21 cellular contexts compared by ENCODE assay signal in the genomic region with DNA sequence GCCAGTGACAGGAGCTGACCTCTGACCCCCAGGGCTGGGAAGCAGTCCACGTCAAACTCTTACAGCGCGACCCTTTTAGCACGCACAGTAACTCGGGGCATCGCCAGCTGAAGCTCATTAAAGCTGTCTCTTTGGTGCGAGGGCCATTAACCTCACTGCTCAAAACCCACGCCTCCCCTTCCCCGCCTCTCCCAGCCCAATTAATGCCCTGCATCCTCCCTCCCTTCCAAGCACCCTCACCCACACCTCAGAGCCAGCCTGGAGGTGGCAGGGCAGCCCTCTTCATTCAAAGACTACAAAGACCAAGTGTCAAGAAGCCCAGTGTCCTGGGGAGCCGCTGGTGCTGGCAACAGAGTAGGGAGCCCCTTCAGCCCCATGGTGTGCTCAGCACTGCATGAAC. TPM values are rescaled to one million over a fixed set of nuclear protein-coding genes. Genes with fewer than 3 reads are reported as not detected.
DNase-seq lines count a peak whose midpoint lies in the region; ATAC-seq and TF ChIP-seq lines count a peak whose summit lies in the region.
"Had no signal": no experiment of that assay in that cellular context is flagged by ENCODE, and none has a peak within 500 bp of the region (broad histone marks: within the 10 kb centered on the region; RNA-seq: fewer than 3 reads in every experiment).

No MANE protein-coding gene starts in this region.

- H2BK120ac ChIP-seq in IMR-90 (ENCODE audit: low read depth, low read length), result no peak overlapping the region

- H3K27me3 Mint-ChIP-seq in progenitor cell of endocrine pancreas, result no peaks in the 10 kb centered on the region
- H3K27me3 Mint-ChIP-seq: B cell, IgD-negative memory B cell had no signal

- no peak overlapping the region for H3K4me3 Mint-ChIP-seq in progenitor cell of endocrine pancreas (ENCODE audit: low read depth)
- H3K4me3 Mint-ChIP-seq: B cell; CD8-positive, alpha-beta T cell had no signal

- BruUV-seq in IMR-90 (replicated peaks; lab: Mats Ljungman, UMichigan), result no TSS peak

- H3K23ac ChIP-seq in IMR-90 (ENCODE audit: low read depth, low read length), result no peak overlapping the region

- no peak overlapping the region for H4K91ac ChIP-seq in IMR-90 (ENCODE audit: insufficient read depth, low read depth, low read length)

- ATAC-seq in IMR-90 (ENCODE audit: low read depth) (no peak), HG03469 (IDR thresholded peaks at IDR 0.05; ENCODE audit: unreplicated experiment) (no peak)
- ATAC-seq: CD8-positive, alpha-beta T cell; HCT116; Panc1 had no signal

- H3K9me3 Mint-ChIP-seq in progenitor cell of endocrine pancreas (ENCODE audit: low read depth), result no peaks in the 10 kb centered on the region
- H3K9me3 Mint-ChIP-seq: CD8-positive, alpha-beta T cell; IgD-negative memory B cell had no signal

- H3K27ac Mint-ChIP-seq in progenitor cell of endocrine pancreas, result peak overlapping the region; percentile 82
- H3K27ac Mint-ChIP-seq: B cell; CD8-positive, alpha-beta T cell; IgD-negative memory B cell had no signal

- H3K36me3 ChIP-seq in IMR-90 (ENCODE audit: control insufficient read depth, insufficient read depth, low read length), result peaks cover 8% of the 10 kb centered on the region

- dilution Hi-C loops in IMR-90 (cut with HindIII; ENCODE audit: low sequenced_read_pairs, unreplicated experiment), result no loop called here

- H3K79me1 ChIP-seq in IMR-90 (ENCODE audit: low read depth in 1 of 2, low read length in 2 of 2), result peaks cover 0 to 3% of the 10 kb centered on the region in 2 experiments; a peak in 1 of 4 replicates

- no peak overlapping the region for H3K18ac ChIP-seq in IMR-90 (ENCODE audit: low read depth, low read length)

- TF ChIP-seq CTCF in IMR-90 (conservative IDR thresholded peaks at IDR 0.05; ENCODE audit: low read depth, low read length), result no peak
- no peak for TF ChIP-seq CTCF in progenitor cell of endocrine pancreas (IDR thresholded peaks at IDR 0.05; ENCODE audit: unreplicated experiment)

- no peak overlapping the region for H3K9ac ChIP-seq in IMR-90 (ENCODE audit: low read depth, low read length)

- H2BK5ac ChIP-seq in IMR-90 (ENCODE audit: low read depth, low read length, poor library complexity, severe bottlenecking), result no peak overlapping the region

- H3K14ac ChIP-seq in IMR-90 (replicated peaks; ENCODE audit: low read depth, low read length), result no peak overlapping the region

- no peak overlapping the region for H4K5ac ChIP-seq in IMR-90 (ENCODE audit: low read depth, low read length)

- H3K36me3 Mint-ChIP-seq in progenitor cell of endocrine pancreas (ENCODE audit: insufficient read depth), result peaks cover 13% of the 10 kb centered on the region

- TF ChIP-seq RAD21 in IMR-90 (IDR thresholded peaks at IDR 0.05; ENCODE audit: low read length), result no peak

- intact Hi-C loops in IMR-90 (cut with micrococcal nuclease), result no loop called here

- POLR2A ChIA-PET in IMR-90 (lab: Charles Lee; ENCODE audit: unreplicated experiment), result no interaction called here

- no peak overlapping the region for H2AFZ ChIP-seq in IMR-90 (replicated peaks; ENCODE audit: low read length, poor library complexity)

- H2BK20ac ChIP-seq in IMR-90 (ENCODE audit: low read depth, low read length), result no peak overlapping the region

- no peak overlapping the region for H2BK15ac ChIP-seq in IMR-90 (ENCODE audit: low read depth, low read length)

- H4K8ac ChIP-seq in IMR-90 (ENCODE audit: low read depth in 2 of 2, low read length in 2 of 2), result no peak overlapping the region

- H3K27me3 ChIP-seq in IMR-90 (ENCODE audit: control insufficient read depth, insufficient read depth, low read length), result no peaks in the 10 kb centered on the region

- H2AK9ac ChIP-seq in IMR-90 (replicated peaks; ENCODE audit: low read depth, low read length, poor library complexity), result peak overlapping the region; percentile 57

- no peak overlapping the region for H3K56ac ChIP-seq in IMR-90 (ENCODE audit: extremely low read depth, insufficient read depth, low read length)

- H3K4me2 ChIP-seq in IMR-90 (ENCODE audit: low read depth, low read length), result no peak overlapping the region

- H2AK5ac ChIP-seq in IMR-90 (ENCODE audit: low read depth, low read length), result no peak overlapping the region

- peaks cover 21% of the 10 kb centered on the region for H3K4me1 Mint-ChIP-seq in progenitor cell of endocrine pancreas (ENCODE audit: low read depth)

- CTCF ChIA-PET in IMR-90 (lab: Yijun Ruan, JAX), result no interaction called here

- H3K4ac ChIP-seq in IMR-90 (ENCODE audit: low read depth, low read length), result no peak overlapping the region

- WGBS in IMR-90 (ENCODE audit: extremely low coverage in 2 of 2, insufficient read length in 1 of 2), 2 experiments, result 70% methylated on average over 10 of the region's 10 CpGs; no CpG with 5 or more reads in 1 of the 2 experiments

- no peaks in the 10 kb centered on the region for H3K9me3 ChIP-seq in IMR-90 (ENCODE audit: control insufficient read depth, insufficient read depth, low read length)
- H3K9me3 ChIP-seq: Caco-2 had no signal

- peaks cover 2% of the 10 kb centered on the region; the same call in 1 of the 2 replicates for H3K4me1 ChIP-seq in IMR-90 (ENCODE audit: control insufficient read depth, insufficient read depth, low read length)
- H3K4me1 ChIP-seq: Caco-2 had no signal

- DNase-seq in IMR-90 (no peak), NCI-H69 (lab: John Stamatoyannopoulos, UW) (peak; percentile 20), left kidney (ENCODE audit: low read depth, low spot score) (peak; percentile 82), progenitor cell of endocrine pancreas (ENCODE audit: low spot score, unreplicated experiment) (no peak), 8988T (no peak), RKO (ENCODE audit: low spot score) (no peak)
- DNase-seq: Caco-2; CD8-positive, alpha-beta T cell; NCI-H1105; NCI-H1694; NCI-H2029 treated with DMSO at 0.1 percent for 48 hours; NCI-H446 treated with DMSO at 0.1 percent for 48 hours; NCI-H526; SHP77 treated with DMSO at 0.1 percent for 48 hours had no signal

- peaks cover 2% of the 10 kb centered on the region; the same call in 1 of the 2 replicates for H4K20me1 ChIP-seq in IMR-90 (ENCODE audit: insufficient read depth, low read length)

- in situ Hi-C loops in IMR-90 (cut with MboI; ENCODE audit: low sequenced_read_pairs), result no loop called here

- peaks cover 9% of the 10 kb centered on the region for H3K9me1 ChIP-seq in IMR-90 (ENCODE audit: insufficient read depth, low read length)

- TF ChIP-seq POLR2A in IMR-90 (IDR thresholded peaks at IDR 0.05; ENCODE audit: low read depth, low read length), result no peak

- H3K27ac ChIP-seq in IMR-90 (ENCODE audit: insufficient read depth, low read length), result no peak overlapping the region
- H3K27ac ChIP-seq: C4-2B, SK-N-MC had no signal

- no peak overlapping the region for H3K4me3 ChIP-seq in IMR-90 (ENCODE audit: insufficient read depth, low read depth, low read length)
- H3K4me3 ChIP-seq: SK-N-MC had no signal

TF ChIP-seq in IMR-90, 13 proteins besides CTCF, POLR2A, EP300 and RAD21:
- no peak for TF ChIP-seq SMC3 (IDR thresholded peaks at IDR 0.05; ENCODE audit: low read depth, low read length)
- no peak for TF ChIP-seq USF2 (IDR thresholded peaks at IDR 0.05; ENCODE audit: low read depth, low read length)
- TF ChIP-seq CHD1 (IDR thresholded peaks at IDR 0.05; ENCODE audit: low read depth, low read length), result no peak

RNA-seq across cellular contexts. Expression of gene DMAP1, which starts 31.8 kb away (rescaled TPM):
- total RNA-seq in IMR-90 (2012; rRNA removed) (18.1 and 22.2 TPM in 2 replicates), progenitor cell of endocrine pancreas (78.3 and 82.0 TPM in 2 replicates)
- polyA plus RNA-seq in IMR-90 (2012; rRNA removed), result 34.3 and 39.4 TPM in 2 replicates
- 30.9 and 49.2 TPM in 2 replicates for polyA plus RNA-seq in IMR-90 (2012; cell fraction: cytosol; rRNA removed)
- 124 and 135 TPM in 2 replicates for polyA plus RNA-seq in IMR-90 (2012; cell fraction: nucleus; rRNA removed; ENCODE audit: low replicate concordance)

Comparison
In these comparisons a context has a peak if more than half of its experiments do, and no peak if none do; other contexts are left out.
1. DNase-seq: peak in NCI-H69 (single experiment) and left kidney (single experiment); none in IMR-90 (single experiment), progenitor cell of endocrine pancreas (single experiment), 8988T (single experiment) and RKO (single experiment).